ENCODE assay signal across 9 cellular contexts in genomic region chr14:90816686-90817436, GRCh38. TPM values are rescaled to one million over a fixed set of nuclear protein-coding genes. Genes with fewer than 3 reads are reported as not detected.
DNase-seq lines count a peak whose midpoint lies in the region; ATAC-seq and TF ChIP-seq lines count a peak whose summit lies in the region.
"Had no signal": no experiment of that assay in that cellular context is flagged by ENCODE, and none has a peak within 500 bp of the region (broad histone marks: within the 10 kb centered on the region; RNA-seq: fewer than 3 reads in every experiment).

No MANE protein-coding gene starts in this region.

- H3K36me3 Mint-ChIP-seq in endothelial cell (ENCODE audit: low read depth, unreplicated experiment), result no peaks in the 10 kb centered on the region
- H3K36me3 Mint-ChIP-seq in naive thymus-derived CD4-positive, alpha-beta T cell, result no peaks in the 10 kb centered on the region

- no peaks in the 10 kb centered on the region for H3K9me3 ChIP-seq in AG04450 (ENCODE audit: control insufficient read depth, insufficient read depth, low read length)
- H3K9me3 ChIP-seq in naive thymus-derived CD4-positive, alpha-beta T cell (ENCODE audit: control insufficient read depth in 2 of 3, low read length in 3 of 3), result no peaks in the 10 kb centered on the region
- H3K9me3 ChIP-seq: adrenal gland had no signal

- H3K36me3 ChIP-seq in naive thymus-derived CD4-positive, alpha-beta T cell (ENCODE audit: control insufficient read depth in 2 of 3, insufficient read depth in 3 of 3, low read length in 3 of 3), result no peaks in the 10 kb centered on the region
- H3K36me3 ChIP-seq: adrenal gland had no signal

- no peak for TF ChIP-seq CTCF in AG04450 (IDR thresholded peaks at IDR 0.05; ENCODE audit: low read depth, low read length)
- TF ChIP-seq CTCF in endothelial cell (IDR thresholded peaks at IDR 0.05; ENCODE audit: unreplicated experiment), result no peak

- H3K27me3 ChIP-seq in AG04450 (ENCODE audit: control insufficient read depth, insufficient read depth, low read length), result peaks cover 3% of the 10 kb centered on the region
- peaks cover 0 to 4% of the 10 kb centered on the region in 2 donors for H3K27me3 ChIP-seq in naive thymus-derived CD4-positive, alpha-beta T cell (ENCODE audit: control insufficient read depth in 2 of 2, insufficient read depth in 2 of 2, low read length in 2 of 2)
- H3K27me3 ChIP-seq: adrenal gland had no signal

- peaks cover 27% of the 10 kb centered on the region for H3K4me1 Mint-ChIP-seq in endothelial cell (ENCODE audit: unreplicated experiment)
- H3K4me1 Mint-ChIP-seq in naive thymus-derived CD4-positive, alpha-beta T cell, result peaks cover 4 to 16% (median 13%) of the 10 kb centered on the region in 7 donors

- intact Hi-C loops in naive thymus-derived CD4-positive, alpha-beta T cell (cut with micrococcal nuclease), result loop anchor here in 1 of 2 donors (1.0 to 2.0 kb wide), 2 partner anchors 11 to 58 kb away; no protein-coding TSS in a partner anchor

- ATAC-seq in naive thymus-derived CD4-positive, alpha-beta T cell, result no peak
- no peak for ATAC-seq in GM18519 (IDR thresholded peaks at IDR 0.05; ENCODE audit: low FRiP score, unreplicated experiment)

- no peak for DNase-seq in AG04450 (ENCODE audit: low read depth, low spot score)
- no peak for DNase-seq in Jurkat, Clone E6-1 (ENCODE audit: low read depth, low spot score)
- DNase-seq in endothelial cell (ENCODE audit: low spot score), result no peak
- DNase-seq in naive thymus-derived CD4-positive, alpha-beta T cell, result no peak
- no peak for DNase-seq in OCI-M2 (lab: John Stamatoyannopoulos, UW; ENCODE audit: unreplicated experiment)
- no peak for DNase-seq in NCI-H1105 treated with DMSO at 0.1 percent for 48 hours (lab: John Stamatoyannopoulos, UW)
- no peak for DNase-seq in H4 (ENCODE audit: low spot score)

- H3K27me3 Mint-ChIP-seq in endothelial cell (ENCODE audit: unreplicated experiment), result peaks cover 16% of the 10 kb centered on the region
- peaks cover 5 to 43% (median 6%) of the 10 kb centered on the region in 5 donors for H3K27me3 Mint-ChIP-seq in naive thymus-derived CD4-positive, alpha-beta T cell

- POLR2A ChIA-PET in AG04450 (lab: Yijun Ruan, JAX), result no interaction called here
- POLR2A ChIA-PET in naive thymus-derived CD4-positive, alpha-beta T cell (lab: Charles Lee), result interaction anchor here (0.6 kb wide), 1 partner anchor 27 kb away, joined by 3 read pairs; no protein-coding TSS in a partner anchor

- peak overlapping the region; percentile 84 for H3K4me3 Mint-ChIP-seq in endothelial cell (ENCODE audit: unreplicated experiment)
- H3K4me3 Mint-ChIP-seq in naive thymus-derived CD4-positive, alpha-beta T cell, result peak overlapping the region; percentile 30 to 79 (median 64)

- H3K27ac Mint-ChIP-seq in endothelial cell (ENCODE audit: unreplicated experiment), result peak overlapping the region; percentile 36
- no peak overlapping the region for H3K27ac Mint-ChIP-seq in naive thymus-derived CD4-positive, alpha-beta T cell

- peaks cover 4 to 10% of the 10 kb centered on the region in 2 donors for H3K4me1 ChIP-seq in naive thymus-derived CD4-positive, alpha-beta T cell (ENCODE audit: control insufficient read depth in 2 of 2, insufficient read depth in 2 of 2, low read length in 2 of 2)

- peak overlapping the region; percentile 25 for H3K4me3 ChIP-seq in AG04450 (ENCODE audit: low read depth, low read length)
- peak overlapping the region; percentile 21 for H3K4me3 ChIP-seq in Jurkat, Clone E6-1 (ENCODE audit: low read length)
- H3K4me3 ChIP-seq in naive thymus-derived CD4-positive, alpha-beta T cell (ENCODE audit: low read length), result no peak overlapping the region

- no peak overlapping the region for H3K27ac ChIP-seq in AG04450 (ENCODE audit: low read depth, low read length)
- no peak overlapping the region for H3K27ac ChIP-seq in naive thymus-derived CD4-positive, alpha-beta T cell (ENCODE audit: low read depth, low read length)

- no peaks in the 10 kb centered on the region for H3K9me3 Mint-ChIP-seq in endothelial cell (ENCODE audit: unreplicated experiment)
- H3K9me3 Mint-ChIP-seq in naive thymus-derived CD4-positive, alpha-beta T cell, result no peaks in the 10 kb centered on the region

- CTCF ChIA-PET in AG04450 (lab: Charles Lee), result interaction anchor here (0.6 to 1.5 kb wide), 15 partner anchors 12 to 725 kb away, joined by 3 to 9 read pairs (median 4); no protein-coding TSS in a partner anchor
- CTCF ChIA-PET in naive thymus-derived CD4-positive, alpha-beta T cell (lab: Charles Lee), result no interaction called here

RNA-seq across cellular contexts. Expression of gene TTC7B, which starts 0.6 kb away (rescaled TPM):
- 36.0 and 37.7 TPM in 2 replicates for polyA plus RNA-seq in AG04450 (2011; rRNA removed)
- polyA minus RNA-seq in AG04450 (2011; rRNA and poly(A)+ RNA removed), result 60.6 and 66.7 TPM in 2 replicates
- 32.7 TPM for polyA plus RNA-seq in Jurkat, Clone E6-1 (2012; ENCODE audit: insufficient read depth, insufficient read length)
- 93.5 TPM for total RNA-seq in endothelial cell (ENCODE audit: unreplicated experiment)
- total RNA-seq in naive thymus-derived CD4-positive, alpha-beta T cell, result 1 to 10 TPM in 3 of 5 experiments, under 1 TPM in 1, not detected in 1; 0.65 to 9.5 (median 5.0) TPM
- polyA plus RNA-seq in naive thymus-derived CD4-positive, alpha-beta T cell, result under 1 TPM in 1 of 2 donors, not detected in 1; 0.08 TPM
- total RNA-seq in H4 (2014; rRNA removed; shearing (Covaris generic)), result 11.7 and 15.2 TPM in 2 replicates
